24 cellular contexts compared by ENCODE assay signal in the genomic region with DNA sequence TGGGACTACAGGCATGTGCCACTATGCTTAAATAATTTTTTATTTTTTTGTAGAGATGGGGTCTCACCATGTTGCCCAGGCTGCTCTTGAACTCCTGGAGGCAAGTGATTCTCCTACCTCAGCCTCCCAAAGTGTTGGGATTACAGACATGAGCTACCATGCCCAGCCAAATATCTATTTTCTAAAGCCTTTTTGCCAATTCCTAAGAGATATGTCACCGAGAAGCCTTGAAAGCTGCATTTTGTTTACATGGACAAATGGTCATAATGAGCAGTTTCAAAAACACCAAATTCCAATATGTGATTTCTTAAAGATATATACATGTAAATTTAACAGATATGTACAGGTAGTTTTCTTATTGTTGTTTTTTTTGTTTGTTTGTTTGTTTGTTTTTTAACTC. TPM values are rescaled to one million over a fixed set of nuclear protein-coding genes. Genes with fewer than 3 reads are reported as not detected.
DNase-seq lines count a peak whose midpoint lies in the region; ATAC-seq and TF ChIP-seq lines count a peak whose summit lies in the region.
"Had no signal": no experiment of that assay in that cellular context is flagged by ENCODE, and none has a peak within 500 bp of the region (broad histone marks: within the 10 kb centered on the region; RNA-seq: fewer than 3 reads in every experiment).

No MANE protein-coding gene starts in this region.

- H3K36me3 Mint-ChIP-seq in activated CD4-positive, alpha-beta T cell treated with anti-CD3 and anti-CD28 coated beads for 36 hours (ENCODE audit: low read depth): peaks cover 12% of the 10 kb centered on the region
- H3K36me3 Mint-ChIP-seq: CD14-positive monocyte had no signal

- 0 out of 2 replicates have a peak overlapping the region, but pooled peaks have one; percentile 62 for H3K4me2 ChIP-seq in PC-3 (ENCODE audit: low read length)

- H3K4me1 Mint-ChIP-seq in activated CD4-positive, alpha-beta T cell treated with anti-CD3 and anti-CD28 coated beads for 36 hours: no peaks in the 10 kb centered on the region
- H3K4me1 Mint-ChIP-seq: B cell, CD14-positive monocyte, H9 had no signal

- intact Hi-C loops in PC-3 (cut with micrococcal nuclease): loop anchor here (2.0 kb wide), 1 partner anchor 36 kb away; no protein-coding TSS in a partner anchor
- intact Hi-C loops in activated CD4-positive, alpha-beta T cell treated with anti-CD3 and anti-CD28 coated beads for 36 hours (cut with DNase I, micrococcal nuclease): no loop called here

- no peaks in the 10 kb centered on the region for H3K79me2 ChIP-seq in PC-3 (ENCODE audit: low read length)

- H3K9me2 ChIP-seq in PC-3 (replicated peaks; ENCODE audit: low read length): no peaks in the 10 kb centered on the region

- H3K9me3 Mint-ChIP-seq in activated CD4-positive, alpha-beta T cell treated with anti-CD3 and anti-CD28 coated beads for 36 hours (ENCODE audit: low read depth): no peaks in the 10 kb centered on the region
- H3K9me3 Mint-ChIP-seq: H9, HFFc6 had no signal

- H3K9ac ChIP-seq in PC-3 (ENCODE audit: low read length): no peak overlapping the region

- POLR2A ChIA-PET in PC-3 (lab: Charles Lee; ENCODE audit: unreplicated experiment): no interaction called here
- POLR2A ChIA-PET in activated CD4-positive, alpha-beta T cell treated with anti-CD3 and anti-CD28 coated beads for 36 hours (lab: Charles Lee): interaction anchor here (0.7 kb wide), 1 partner anchor 389 kb away, joined by 8 read pairs; no protein-coding TSS in a partner anchor

- H3K9me3 ChIP-seq in PC-3 (ENCODE audit: low read length): no peaks in the 10 kb centered on the region

- ATAC-seq in PC-3 (no peak), GM18517 (IDR thresholded peaks at IDR 0.05; ENCODE audit: unreplicated experiment) (no peak)
- no peak for ATAC-seq in activated CD4-positive, alpha-beta T cell treated with anti-CD3 and anti-CD28 coated beads for 36 hours
- ATAC-seq: HepG2 had no signal

- H3K27me3 ChIP-seq in PC-3 (ENCODE audit: low read length): no peaks in the 10 kb centered on the region

- no peak overlapping the region for H3K4me3 Mint-ChIP-seq in activated CD4-positive, alpha-beta T cell treated with anti-CD3 and anti-CD28 coated beads for 36 hours
- H3K4me3 Mint-ChIP-seq: B cell, CD14-positive monocyte, H9 had no signal

- peak overlapping the region; percentile 36; the same call in 1 of the 2 replicates for H3K27ac ChIP-seq in PC-3 (ENCODE audit: low read length)
- peak overlapping the region; percentile 92 for H3K27ac ChIP-seq in epithelial cell of prostate
- H3K27ac ChIP-seq: HL-60, SK-N-MC had no signal

- peaks cover 35% of the 10 kb centered on the region for H3K4me1 ChIP-seq in PC-3 (ENCODE audit: insufficient read depth, low read length)

- no peak overlapping the region for H2AFZ ChIP-seq in PC-3 (ENCODE audit: low read length)

- H3K27me3 Mint-ChIP-seq in activated CD4-positive, alpha-beta T cell treated with anti-CD3 and anti-CD28 coated beads for 36 hours: no peaks in the 10 kb centered on the region
- H3K27me3 Mint-ChIP-seq: B cell had no signal

- CTCF ChIA-PET in PC-3 (lab: Charles Lee): no interaction called here
- CTCF ChIA-PET in activated CD4-positive, alpha-beta T cell treated with anti-CD3 and anti-CD28 coated beads for 36 hours (lab: Charles Lee): interaction anchor here (0.6 kb wide), 1 partner anchor 95 kb away, joined by 4 read pairs; no protein-coding TSS in a partner anchor

- no peak overlapping the region for H3K27ac Mint-ChIP-seq in activated CD4-positive, alpha-beta T cell treated with anti-CD3 and anti-CD28 coated beads for 36 hours
- H3K27ac Mint-ChIP-seq: B cell, H9, HFFc6 had no signal

- H4K20me1 ChIP-seq in PC-3 (ENCODE audit: low read length): no peaks in the 10 kb centered on the region

- H3F3A ChIP-seq in PC-3 (ENCODE audit: low read length, unreplicated experiment): peaks cover 4% of the 10 kb centered on the region

- no peaks in the 10 kb centered on the region for H3K36me3 ChIP-seq in PC-3 (ENCODE audit: low read depth, low read length)

- no peak overlapping the region for H3K4me3 ChIP-seq in PC-3 (ENCODE audit: low read length)
- H3K4me3 ChIP-seq: SK-N-MC had no signal

- no TSS peak for BruUV-seq in PC-3 (replicated peaks; lab: Mats Ljungman, UMichigan)

- DNase-seq in EL: peak; percentile 37
- no peak for DNase-seq in PC-3
- no peak for DNase-seq in epithelial cell of prostate (ENCODE audit: low read depth, low spot score)
- DNase-seq in activated CD4-positive, alpha-beta T cell treated with anti-CD3 and anti-CD28 coated beads, Interleukin-2, amount 50 U/mL, for 4 hours: no peak
- DNase-seq in NCI-H2107 (lab: John Stamatoyannopoulos, UW): no peak
- DNase-seq in activated CD4-positive, alpha-beta T cell treated with anti-CD3 and anti-CD28 coated beads for 36 hours: no peak
- DNase-seq: DMS53, H9, KBM-7, NCI-H1092 treated with DMSO at 0.1 percent for 48 hours, NCI-H146, NCI-H2029, NCI-H2171, NCI-H524 treated with DMSO at 0.1 percent for 48 hours, NCI-H82, OCI-M1, SHP77 had no signal

- no peak for TF ChIP-seq CTCF in PC-3 (conservative IDR thresholded peaks at IDR 0.05; ENCODE audit: low read depth, low read length)

RNA-seq across cellular contexts. Expression of a gene that starts 33.0 kb away (rescaled TPM):
- 11.4 and 16.8 TPM in 2 replicates for total RNA-seq in PC-3 (2014; rRNA removed)
- 10 to 100 TPM; 38.5 to 48.1 TPM for total RNA-seq in activated CD4-positive, alpha-beta T cell treated with anti-CD3 and anti-CD28 coated beads for 36 hours
